23 cellular contexts compared by ENCODE assay signal in genomic region chr4:185767528-185767927, GRCh38. TPM values are rescaled to one million over a fixed set of nuclear protein-coding genes. Genes with fewer than 3 reads are reported as not detected.
DNase-seq lines count a peak whose midpoint lies in the region; ATAC-seq, FAIRE-seq and TF ChIP-seq lines count a peak whose summit lies in the region.
"Had no signal": no experiment of that assay in that cellular context is flagged by ENCODE, and none has a peak within 500 bp of the region (broad histone marks: within the 10 kb centered on the region; RNA-seq: fewer than 3 reads in every experiment).

No MANE protein-coding gene starts in this region.

- POLR2A ChIA-PET in HepG2 (lab: Yijun Ruan, JAX) = no interaction called here

- peaks cover 10% of the 10 kb centered on the region for H3K36me3 ChIP-seq in cardiac muscle cell
- H3K36me3 ChIP-seq in liver (ENCODE audit: control insufficient read depth in 4 of 4, insufficient read depth in 3 of 4, low read depth in 1 of 4, low read length in 3 of 4) = no peaks in the 10 kb centered on the region
- peaks cover 1 to 2% of the 10 kb centered on the region in 2 experiments; a peak in 1 of 5 replicates for H3K36me3 ChIP-seq in HepG2 (replicated peaks in 1 of 2; ENCODE audit: control insufficient read depth in 1 of 2, insufficient read depth in 2 of 2, low read length in 2 of 2)
- no peaks in the 10 kb centered on the region for H3K36me3 ChIP-seq in right lobe of liver
- H3K36me3 ChIP-seq in WERI-Rb-1 = no peaks in the 10 kb centered on the region
- H3K36me3 ChIP-seq: BLaER1 had no signal

- no TSS peak for BruUV-seq in HepG2 (replicated peaks; lab: Mats Ljungman, UMichigan)

- H3K79me2 ChIP-seq in HepG2 (ENCODE audit: insufficient read depth, low read length) = peaks cover 23% of the 10 kb centered on the region

- in situ Hi-C loops in HepG2 (cut with HindIII; ENCODE audit: extremely low pct_ligation_motif_present, low pct_unique_long_range_greater_than_20kb) = no loop called here

- peak overlapping the region; percentile 1 to 17 for H3K9ac ChIP-seq in liver (ENCODE audit: low read depth in 1 of 2, low read length in 2 of 2)
- H3K9ac ChIP-seq in HepG2 (ENCODE audit: insufficient read depth, low read depth, low read length) = no peak overlapping the region
- H3K9ac ChIP-seq: BLaER1, GM23248 had no signal

- peaks cover 17% of the 10 kb centered on the region for H3K4me1 ChIP-seq in cardiac muscle cell (ENCODE audit: low read depth)
- H3K4me1 ChIP-seq in liver (ENCODE audit: control insufficient read depth in 4 of 4, insufficient read depth in 4 of 4, low read length in 3 of 4) = peaks cover 4 to 27% (median 9%) of the 10 kb centered on the region in 4 donors
- H3K4me1 ChIP-seq in HepG2 (ENCODE audit: insufficient read depth, low read length) = peaks cover 17% of the 10 kb centered on the region
- peaks cover 0 to 15% (median 4%) of the 10 kb centered on the region in 4 donors for H3K4me1 ChIP-seq in right lobe of liver
- H3K4me1 ChIP-seq: Caco-2 had no signal

- TF ChIP-seq EP300 in HepG2 (IDR thresholded peaks at IDR 0.05; ENCODE audit: low read depth in 2 of 2, low read length in 2 of 2) (no peak), HepG2 (CRISPR knock-in tag; IDR thresholded peaks at IDR 0.05; ENCODE audit: borderline replicate concordance) (no peak)

- H3K27ac ChIP-seq in cardiac muscle cell = peak overlapping the region; percentile 37
- H3K27ac ChIP-seq in liver (ENCODE audit: low read depth in 1 of 2, low read length in 2 of 2) = peak overlapping the region; percentile 52 to 87
- H3K27ac ChIP-seq in HepG2 (ENCODE audit: extremely low read length, insufficient read depth, low read length) = no peak overlapping the region
- H3K27ac ChIP-seq in right lobe of liver = peak overlapping the region; percentile 51 to 67 (median 57)
- no peak overlapping the region for H3K27ac ChIP-seq in WERI-Rb-1
- H3K27ac ChIP-seq: 22Rv1, BLaER1, C4-2B, GM23248 had no signal

- H3K4me3 ChIP-seq in cardiac muscle cell (no peak overlapping the region), liver (ENCODE audit: low read depth in 1 of 3, low read length in 3 of 3) (no peak overlapping the region), HepG2 (replicated peaks in 1 of 3; ENCODE audit: insufficient read depth in 1 of 3, low read depth in 2 of 3, low read length in 3 of 3) (no peak overlapping the region), right lobe of liver (peak overlapping the region in 1 of 3 donors; percentile 12), WERI-Rb-1 (ENCODE audit: low read depth, low read length) (no peak overlapping the region)
- H3K4me3 ChIP-seq: BLaER1, GM12878, GM23248 had no signal

- intact Hi-C loops in cardiac septum (cut with DNase I) = no loop called here
- intact Hi-C loops in HepG2 (cut with micrococcal nuclease; ENCODE audit: unreplicated experiment) = no loop called here
- intact Hi-C loops in right lobe of liver (cut with DNase I) = no loop called here

- TF ChIP-seq CTCF in cardiac muscle cell (IDR thresholded peaks at IDR 0.05; ENCODE audit: low read depth, low read length) (no peak), liver (IDR thresholded peaks at IDR 0.05; ENCODE audit: low read depth, low read length, missing input control) (no peak), HepG2 (CRISPR knock-in tag; IDR thresholded peaks at IDR 0.05) (no peak), right lobe of liver (IDR thresholded peaks at IDR 0.05) (no peak), WERI-Rb-1 (IDR thresholded peaks at IDR 0.05; ENCODE audit: low read depth, low read length) (no peak)

- FAIRE-seq in HepG2 (lab: Jason Lieb, UNC) = no peak
- FAIRE-seq: GM19239, H1 had no signal

- 41% methylated on average over 4 of the region's 4 CpGs for WGBS in liver
- WGBS in HepG2 (ENCODE audit: low lambda C conversion rate) = 82% methylated on average over 4 of the region's 4 CpGs
- 31% methylated on average over 4 of the region's 4 CpGs for WGBS in right lobe of liver (ENCODE audit: insufficient coverage, low coverage, low lambda C conversion rate, missing lambda C conversion rate)

- TF ChIP-seq POLR2A in HepG2 (IDR thresholded peaks at IDR 0.05; ENCODE audit: insufficient read depth in 1 of 2, low read depth in 2 of 2, low read length in 2 of 2) (no peak), right lobe of liver (IDR thresholded peaks at IDR 0.05) (no peak)

- no peak overlapping the region for H2AFZ ChIP-seq in HepG2 (ENCODE audit: low read length)
- H2AFZ ChIP-seq: GM23248 had no signal

- H3K4me2 ChIP-seq in HepG2 (ENCODE audit: low read depth, low read length) = no peak overlapping the region
- H3K4me2 ChIP-seq: BLaER1 had no signal

- TF ChIP-seq RAD21 in liver (IDR thresholded peaks at IDR 0.05) (no peak), HepG2 (CRISPR knock-in tag; IDR thresholded peaks at IDR 0.05) (no peak)

- CTCF ChIA-PET in HepG2 (lab: Yijun Ruan, JAX; ENCODE audit: low intra/inter-chr PET ratio, low total read pairs) = no interaction called here

- H3K27me3 ChIP-seq in cardiac muscle cell (no peaks in the 10 kb centered on the region), liver (ENCODE audit: control insufficient read depth in 4 of 4, insufficient read depth in 4 of 4, low read length in 3 of 4) (no peaks in the 10 kb centered on the region), HepG2 (ENCODE audit: control insufficient read depth in 1 of 2, insufficient read depth in 2 of 2, low read length in 2 of 2) (no peaks in the 10 kb centered on the region), right lobe of liver (no peaks in the 10 kb centered on the region), WERI-Rb-1 (ENCODE audit: insufficient read depth, low read depth, severe bottlenecking) (no peaks in the 10 kb centered on the region)
- H3K27me3 ChIP-seq: BLaER1 had no signal

- no peak for ATAC-seq in HepG2
- peak; percentile 57 to 69 (median 64) for ATAC-seq in right lobe of liver
- ATAC-seq: CD8-positive, alpha-beta T cell; GM12878 had no signal

- no peaks in the 10 kb centered on the region for H4K20me1 ChIP-seq in HepG2 (ENCODE audit: insufficient read depth, low read length)
- H4K20me1 ChIP-seq: BLaER1 had no signal

- H3K9me3 ChIP-seq in cardiac muscle cell (ENCODE audit: low read depth) = no peaks in the 10 kb centered on the region
- H3K9me3 ChIP-seq in liver (ENCODE audit: control insufficient read depth in 4 of 4, low read length in 3 of 4) = no peaks in the 10 kb centered on the region
- no peaks in the 10 kb centered on the region for H3K9me3 ChIP-seq in HepG2 (ENCODE audit: low read length)
- H3K9me3 ChIP-seq in right lobe of liver = no peaks in the 10 kb centered on the region
- peaks cover 2% of the 10 kb centered on the region for H3K9me3 ChIP-seq in WERI-Rb-1 (ENCODE audit: severe bottlenecking)
- H3K9me3 ChIP-seq: Caco-2 had no signal

- DNase-seq in cardiac muscle cell (ENCODE audit: low read depth in 1 of 2, low spot score in 1 of 2) (no peak), cardiac septum (ENCODE audit: low spot score) (no peak), HepG2 (ENCODE audit: low spot score) (no peak), right lobe of liver (no peak), hepatic stellate cell (ENCODE audit: low spot score) (no peak), WERI-Rb-1 (no peak)
- DNase-seq: Caco-2; CD4-positive, CD25-positive, alpha-beta regulatory T cell; CD8-positive, alpha-beta T cell; DMS153; EL; GDM1; GM23248; H7; HCEC 1CT had no signal

TF ChIP-seq in liver, 16 proteins besides CTCF, POLR2A, EP300 and RAD21:
- TF ChIP-seq HNF4A (conservative IDR thresholded peaks at IDR 0.05) (peak; percentile 27 to 50), FOXA1 (IDR thresholded peaks at IDR 0.05) (no peak), RXRA (IDR thresholded peaks at IDR 0.05) (no peak), YY1 (IDR thresholded peaks at IDR 0.05) (peak; percentile 3)

TF ChIP-seq in HepG2, 621 proteins besides CTCF, POLR2A, EP300 and RAD21 (continues in another document):
- no peak for TF ChIP-seq YY1 (IDR thresholded peaks at IDR 0.05; ENCODE audit: insufficient read depth, insufficient replicate concordance, low read depth, low read length)

RNA-seq across cellular contexts. Expression of gene SORBS2, which starts 44.5 kb away (rescaled TPM):
- total RNA-seq in cardiac muscle cell = 318 and 453 TPM in 2 replicates
- polyA plus RNA-seq in cardiac muscle cell = 470 and 545 TPM in 2 replicates
- total RNA-seq in cardiac septum = 1,779 TPM
- total RNA-seq in liver = 10 to 100 TPM; 23.3 to 73.9 TPM
- polyA plus RNA-seq in liver = 100 to 1,000 TPM in 1 of 2 donors, 10 to 100 TPM in 1; 45.4 to 136 TPM
- total RNA-seq in HepG2 (2016; rRNA removed; fragmentation: Illumina TruSeq; extraction: Trizol) = 25.0 and 29.0 TPM in 2 replicates
- 7.2 and 7.3 TPM in 2 replicates for total RNA-seq in HepG2 (2016; cell fraction: cytosol; rRNA removed; fragmentation: Illumina TruSeq; extraction: Trizol; ENCODE audit: low read depth)
- total RNA-seq in HepG2 (2016; cell fraction: insoluble cytoplasmic fraction; rRNA removed; fragmentation: Illumina TruSeq; extraction: Trizol) = 26.0 and 26.2 TPM in 2 replicates
- total RNA-seq in HepG2 (2016; cell fraction: membrane; rRNA removed; fragmentation: Illumina TruSeq; extraction: Trizol) = 12.8 and 16.4 TPM in 2 replicates
- total RNA-seq in HepG2 (2016; cell fraction: nucleus; rRNA removed; fragmentation: Illumina TruSeq; extraction: Trizol) = 62.8 and 62.9 TPM in 2 replicates
- 55.9 and 80.5 TPM in 2 replicates for polyA plus RNA-seq in HepG2 (2011; rRNA removed)
- polyA plus RNA-seq in HepG2 (2011; cell fraction: cytosol; rRNA removed) = 38.4 and 48.7 TPM in 2 replicates
- 61.7 and 83.9 TPM in 2 replicates for polyA plus RNA-seq in HepG2 (2011; cell fraction: nucleus; rRNA removed)
- polyA plus RNA-seq in HepG2 (2012) = 34.7 and 45.4 TPM in 2 replicates
- polyA plus RNA-seq in HepG2 (2016; cell fraction: cytosol; fragmentation: Illumina TruSeq; extraction: Trizol; ENCODE audit: low read depth) = 1.7 and 2.6 TPM in 2 replicates
- polyA plus RNA-seq in HepG2 (2016; cell fraction: insoluble cytoplasmic fraction; fragmentation: Illumina TruSeq; extraction: Trizol; ENCODE audit: low read depth) = 29.6 and 32.7 TPM in 2 replicates
- polyA plus RNA-seq in HepG2 (2016; cell fraction: membrane; fragmentation: Illumina TruSeq; extraction: Trizol; ENCODE audit: low read depth) = 9.9 and 11.6 TPM in 2 replicates
- 27.2 and 29.5 TPM in 2 replicates for polyA plus RNA-seq in HepG2 (2016; cell fraction: nucleus; fragmentation: Illumina TruSeq; extraction: Trizol; ENCODE audit: insufficient read depth, low read depth)
- polyA minus RNA-seq in HepG2 (2011; rRNA and poly(A)+ RNA removed; ENCODE audit: low replicate concordance) = 11.3 and 137 TPM in 2 replicates
- polyA minus RNA-seq in HepG2 (2011; cell fraction: cytosol; rRNA and poly(A)+ RNA removed) = 39.1 and 42.7 TPM in 2 replicates
- polyA minus RNA-seq in HepG2 (2011; cell fraction: nucleus; rRNA and poly(A)+ RNA removed) = 166 and 180 TPM in 2 replicates
- total RNA-seq in right lobe of liver = 100 to 1,000 TPM in 4 of 6 experiments, 10 to 100 TPM in 2; 60.8 to 144 (median 107) TPM
- polyA plus RNA-seq: AG04450; CD4-positive, CD25-positive, alpha-beta regulatory T cell had no signal

Comparison
In these comparisons a context has a peak if more than half of its experiments do, and no peak if none do; other contexts are left out.
1. H3K27ac ChIP-seq: peak in cardiac muscle cell (single experiment), liver (2 of 2) and right lobe of liver (3 of 3); none in HepG2 (single experiment) and WERI-Rb-1 (single experiment).